In the genomic region with DNA sequence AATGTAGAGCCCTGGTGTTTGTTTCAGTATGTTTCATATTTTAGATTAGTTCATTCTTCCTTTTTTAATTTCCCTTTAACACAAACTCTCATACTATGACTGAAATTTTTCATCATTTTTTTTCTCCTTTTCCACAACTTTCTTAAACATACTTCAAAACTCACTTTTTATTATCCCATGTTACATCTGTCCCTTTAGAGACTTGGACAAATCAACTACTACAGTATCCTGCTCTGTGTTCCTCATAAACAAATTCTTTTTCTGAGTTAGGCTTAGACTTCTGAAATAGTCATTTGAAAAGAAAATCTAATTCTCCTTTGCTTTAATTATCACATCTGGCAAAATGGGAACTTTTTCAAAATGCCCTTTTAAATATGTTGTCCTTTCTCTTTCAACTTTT, we compare ENCODE assay signal across 16 cellular contexts. TPM values are rescaled to one million over a fixed set of nuclear protein-coding genes. Genes with fewer than 3 reads are reported as not detected.
DNase-seq lines count a peak whose midpoint lies in the region; ATAC-seq, FAIRE-seq and TF ChIP-seq lines count a peak whose summit lies in the region.
"Had no signal": no experiment of that assay in that cellular context is flagged by ENCODE, and none has a peak within 500 bp of the region (broad histone marks: within the 10 kb centered on the region; RNA-seq: fewer than 3 reads in every experiment).

No MANE protein-coding gene starts in this region.

- no peak for TF ChIP-seq CTCF in A549 (IDR thresholded peaks at IDR 0.05)
- no peak for TF ChIP-seq CTCF in CD8-positive, alpha-beta T cell (IDR thresholded peaks at IDR 0.05)
- no peak for TF ChIP-seq CTCF in WTC11 (IDR thresholded peaks at IDR 0.05)
- TF ChIP-seq CTCF in omental fat pad (IDR thresholded peaks at IDR 0.05): no peak

- H3K4me1 ChIP-seq in A549 (peaks cover 84% of the 10 kb centered on the region), right cardiac atrium (ENCODE audit: control insufficient read depth, insufficient read depth, low read length) (peaks cover 9% of the 10 kb centered on the region)
- H3K4me1 ChIP-seq in CD8-positive, alpha-beta T cell (ENCODE audit: insufficient read depth, low read length): peaks cover 91% of the 10 kb centered on the region

- H3K9me3 ChIP-seq in A549 (no peaks in the 10 kb centered on the region), right cardiac atrium (ENCODE audit: control insufficient read depth, low read length) (no peaks in the 10 kb centered on the region)
- no peaks in the 10 kb centered on the region for H3K9me3 ChIP-seq in CD8-positive, alpha-beta T cell (ENCODE audit: low read length)
- H3K9me3 ChIP-seq: adrenal gland, esophagus muscularis mucosa, heart right ventricle, thoracic aorta had no signal

- CTCF ChIA-PET in A549 (lab: Yijun Ruan, JAX): no interaction called here
- CTCF ChIA-PET in CD8-positive, alpha-beta T cell (lab: Charles Lee): no interaction called here
- CTCF ChIA-PET in WTC11 (lab: Charles Lee): no interaction called here

- no peaks in the 10 kb centered on the region for H3K9me3 Mint-ChIP-seq in CD8-positive, alpha-beta T cell
- H3K9me3 Mint-ChIP-seq in WTC11 (no peaks in the 10 kb centered on the region), immature natural killer cell (no peaks in the 10 kb centered on the region)

- H3K4me3 Mint-ChIP-seq in CD8-positive, alpha-beta T cell: peak overlapping the region; percentile 61
- no peak overlapping the region for H3K4me3 Mint-ChIP-seq in WTC11
- H3K4me3 Mint-ChIP-seq in immature natural killer cell: peak overlapping the region in 3 of 5 donors; percentile 21 to 52 (median 30)

- H3K27ac Mint-ChIP-seq in CD8-positive, alpha-beta T cell: peak overlapping the region; percentile 0
- H3K27ac Mint-ChIP-seq in WTC11 (peak overlapping the region; percentile 67), immature natural killer cell (peak overlapping the region in 4 of 6 donors; percentile 4 to 41 (median 14))

- no peaks in the 10 kb centered on the region for H3K36me3 ChIP-seq in CD8-positive, alpha-beta T cell (ENCODE audit: insufficient read depth, low read length)
- H3K36me3 ChIP-seq: adrenal gland, esophagus muscularis mucosa, thoracic aorta had no signal

- TF ChIP-seq EP300 in A549 (IDR thresholded peaks at IDR 0.05): no peak

- no peak for FAIRE-seq in A549 (lab: Jason Lieb, UNC)

- intact Hi-C loops in CD8-positive, alpha-beta T cell (cut with DNase I, micrococcal nuclease): loop anchor here in 1 of 2 experiments (2.0 kb wide), 1 partner anchor 14 kb away; no protein-coding TSS in a partner anchor
- intact Hi-C loops in right cardiac atrium (cut with DNase I): no loop called here

- no peak overlapping the region for H3K27ac ChIP-seq in A549
- no peak overlapping the region for H3K27ac ChIP-seq in CD8-positive, alpha-beta T cell (ENCODE audit: low read depth, low read length)
- no peak overlapping the region for H3K27ac ChIP-seq in right cardiac atrium (ENCODE audit: low read length)
- H3K27ac ChIP-seq: adrenal gland, esophagus muscularis mucosa, heart right ventricle, thoracic aorta had no signal

- H3K4me3 ChIP-seq in A549 (no peak overlapping the region), right cardiac atrium (ENCODE audit: low read length) (no peak overlapping the region)
- no peak overlapping the region for H3K4me3 ChIP-seq in CD8-positive, alpha-beta T cell (ENCODE audit: low read depth, low read length)
- H3K4me3 ChIP-seq: adrenal gland, esophagus muscularis mucosa, heart right ventricle had no signal

- peaks cover 28% of the 10 kb centered on the region for H3K36me3 Mint-ChIP-seq in CD8-positive, alpha-beta T cell
- H3K36me3 Mint-ChIP-seq in WTC11 (no peaks in the 10 kb centered on the region), immature natural killer cell (no peaks in the 10 kb centered on the region)

- H3K27me3 ChIP-seq in CD8-positive, alpha-beta T cell (ENCODE audit: insufficient read depth, low read length): no peaks in the 10 kb centered on the region
- H3K27me3 ChIP-seq in right cardiac atrium (ENCODE audit: control insufficient read depth, insufficient read depth): no peaks in the 10 kb centered on the region
- H3K27me3 ChIP-seq: adrenal gland, esophagus muscularis mucosa, heart right ventricle had no signal

- TF ChIP-seq RAD21 in A549 (conservative IDR thresholded peaks at IDR 0.05 in 1 of 2, IDR thresholded peaks at IDR 0.05 in 1 of 2): no peak

- H3K4me2 ChIP-seq in A549: 0 out of 3 replicates have a peak overlapping the region, but pooled peaks have one; percentile 4

- POLR2A ChIA-PET in A549 (lab: Yijun Ruan, JAX): interaction anchor here (2.7 kb wide), 1 partner anchor 15 kb away, joined by 16 read pairs; a partner anchor contains a TSS
- POLR2A ChIA-PET in CD8-positive, alpha-beta T cell (lab: Charles Lee): interaction anchor here (1.2 to 1.5 kb wide), 3 partner anchors 11 to 33 kb away, joined by 3 to 4 read pairs (median 3); a partner anchor contains a TSS
- POLR2A ChIA-PET in WTC11 (lab: Charles Lee): interaction anchor here (1.1 kb wide), 1 partner anchor 11 kb away, joined by 3 read pairs; no protein-coding TSS in a partner anchor

- no peaks in the 10 kb centered on the region for H3K27me3 Mint-ChIP-seq in CD8-positive, alpha-beta T cell (ENCODE audit: low read depth)
- no peaks in the 10 kb centered on the region for H3K27me3 Mint-ChIP-seq in WTC11 (ENCODE audit: low read depth)
- no peaks in the 10 kb centered on the region for H3K27me3 Mint-ChIP-seq in immature natural killer cell (ENCODE audit: low read depth in 3 of 3)

- ATAC-seq in A549 (no peak), WTC11 (no peak), right cardiac atrium (no peak), HG03469 (IDR thresholded peaks at IDR 0.05; ENCODE audit: unreplicated experiment) (no peak), omental fat pad (ENCODE audit: low FRiP score) (no peak)
- ATAC-seq in CD8-positive, alpha-beta T cell: no peak
- ATAC-seq: heart right ventricle had no signal

- no peak for TF ChIP-seq POLR2A in A549 (IDR thresholded peaks at IDR 0.05; ENCODE audit: low read length)

- peaks cover 86% of the 10 kb centered on the region for H3K4me1 Mint-ChIP-seq in CD8-positive, alpha-beta T cell (ENCODE audit: low read depth)
- peaks cover 81% of the 10 kb centered on the region for H3K4me1 Mint-ChIP-seq in WTC11
- peaks cover 80 to 90% of the 10 kb centered on the region in 2 donors for H3K4me1 Mint-ChIP-seq in immature natural killer cell

- DNase-seq in A549 (ENCODE audit: low read depth in 1 of 2, low spot score in 1 of 2) (no peak), WTC11 (ENCODE audit: low spot score) (no peak), immature natural killer cell (no peak), right cardiac atrium (no peak), C1 segment of cervical spinal cord (lab: John Stamatoyannopoulos, UW) (no peak), omental fat pad (ENCODE audit: low spot score) (no peak)
- DNase-seq in CD8-positive, alpha-beta T cell: no peak
- DNase-seq: activated CD4-positive, alpha-beta T cell treated with anti-CD3 and anti-CD28 coated beads, Interleukin-2, amount 50 U/mL, for 4 hours; adrenal gland; heart right ventricle; NCI-H187; NCI-H510A; SW 1271 had no signal

TF ChIP-seq in A549, 52 proteins besides CTCF, POLR2A, EP300 and RAD21:
- no peak for TF ChIP-seq CHD4 (IDR thresholded peaks at IDR 0.05; ENCODE audit: borderline replicate concordance)
- TF ChIP-seq, protein P1, sequence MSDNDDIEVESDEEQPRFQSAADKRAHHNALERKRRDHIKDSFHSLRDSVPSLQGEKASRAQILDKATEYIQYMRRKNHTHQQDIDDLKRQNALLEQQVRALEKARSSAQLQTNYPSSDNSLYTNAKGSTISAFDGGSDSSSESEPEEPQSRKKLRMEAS (IDR thresholded peaks at IDR 0.05): no peak
- no peak for TF ChIP-seq FOSB (CRISPR knock-in tag; IDR thresholded peaks at IDR 0.05)
- no peak for TF ChIP-seq RNF2 (IDR thresholded peaks at IDR 0.05; ENCODE audit: borderline replicate concordance, low read depth)

TF ChIP-seq in WTC11, 78 proteins besides CTCF, POLR2A, EP300 and RAD21 (continues in another document):
- TF ChIP-seq ZNF219 (CRISPR knock-in tag; IDR thresholded peaks at IDR 0.05; ENCODE audit: borderline replicate concordance) (no peak), ZNF423 (CRISPR knock-in tag; IDR thresholded peaks at IDR 0.05) (no peak)

RNA-seq across cellular contexts. Expression of a gene that starts 15.3 kb away (rescaled TPM):
- polyA plus RNA-seq in A549 (2011; rRNA removed) (157 and 178 TPM in 2 replicates), A549 (2017; fragmentation: RNase III; extraction: RNeasy Plus Mini Kit Qiagen cat#74134 plus additional on column Dnase treatment) (181 to 189 TPM (median 187 TPM) in 3 replicates), immature natural killer cell (100 to 1,000 TPM; 322 to 380 (median 361) TPM), right cardiac atrium (151 TPM)
- 30.2 and 39.2 TPM in 2 replicates for polyA plus RNA-seq in A549 (2012; cell fraction: cytosol; rRNA removed)
- polyA plus RNA-seq in A549 (2012; cell fraction: nucleus; rRNA removed): 40.1 and 59.7 TPM in 2 replicates
- 175 and 206 TPM in 2 replicates for polyA minus RNA-seq in A549 (2011; rRNA and poly(A)+ RNA removed)
- 100 to 1,000 TPM; 420 to 430 TPM for total RNA-seq in CD8-positive, alpha-beta T cell
- total RNA-seq in WTC11 (2021) (228 to 290 TPM (median 233 TPM) in 3 replicates), right cardiac atrium (100 to 1,000 TPM; 144 to 162 (median 147) TPM), omental fat pad (100 to 1,000 TPM; 155 to 222 (median 211) TPM)

RNA-seq across cellular contexts. Expression of a gene that starts 32.9 kb away (rescaled TPM):
- polyA plus RNA-seq in A549 (2011; rRNA removed) (91.4 and 128 TPM in 2 replicates), A549 (2017; fragmentation: RNase III; extraction: RNeasy Plus Mini Kit Qiagen cat#74134 plus additional on column Dnase treatment) (95.3 to 109 TPM (median 98.2 TPM) in 3 replicates), immature natural killer cell (100 to 1,000 TPM; 340 to 565 (median 409) TPM), right cardiac atrium (183 TPM)
- 47.4 and 63.5 TPM in 2 replicates for polyA plus RNA-seq in A549 (2012; cell fraction: cytosol; rRNA removed)
- 14.1 and 18.3 TPM in 2 replicates for polyA plus RNA-seq in A549 (2012; cell fraction: nucleus; rRNA removed)
- polyA minus RNA-seq in A549 (2011; rRNA and poly(A)+ RNA removed): 21.7 and 22.6 TPM in 2 replicates
- 100 to 1,000 TPM; 173 to 179 TPM for total RNA-seq in CD8-positive, alpha-beta T cell
- total RNA-seq in WTC11 (2021) (122 to 126 TPM (median 126 TPM) in 3 replicates), right cardiac atrium (100 to 1,000 TPM; 125 to 158 (median 142) TPM), omental fat pad (100 to 1,000 TPM in 2 of 4 donors, 10 to 100 TPM in 2; 73.1 to 113 (median 103) TPM)

Comparison
In these comparisons a context has a peak if more than half of its experiments do, and no peak if none do; other contexts are left out.
1. H3K27ac Mint-ChIP-seq: peak in every context shown above with its lines; median percentile 67 in WTC11; 14 in immature natural killer cell; 0 in CD8-positive, alpha-beta T cell.